Comparison of ENCODE assay signal across 8 cellular contexts in the genomic region with DNA sequence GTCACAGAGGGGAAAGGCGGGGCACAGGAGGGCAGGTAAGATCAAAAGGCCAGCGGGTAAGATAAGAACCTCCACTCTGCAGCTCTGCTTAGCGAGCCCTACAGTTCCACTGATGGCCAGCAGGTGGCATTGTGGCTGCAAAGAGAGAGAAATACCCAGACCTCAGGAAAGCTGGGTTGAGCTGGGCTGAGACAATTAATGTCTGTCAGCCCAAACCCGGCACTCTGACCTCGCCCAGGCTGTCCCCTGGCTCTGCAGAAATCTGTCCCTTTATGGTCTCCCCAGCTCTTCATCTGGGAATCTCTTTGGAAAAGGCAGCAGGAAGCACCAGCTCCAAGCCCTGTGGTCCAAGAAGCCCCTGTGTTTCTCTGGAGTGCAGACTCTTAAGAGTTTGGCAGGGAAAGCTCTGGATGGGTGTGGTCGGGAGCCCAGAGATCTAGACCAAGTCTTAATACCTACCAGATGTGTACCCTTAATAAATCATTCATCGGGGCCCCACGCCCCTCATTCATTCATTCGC. TPM values are rescaled to one million over a fixed set of nuclear protein-coding genes. Genes with fewer than 3 reads are reported as not detected.
A peak's percentile ranks its signal among the peaks of the same experiment; 100 is the strongest.
DNase-seq lines count a peak whose midpoint lies in the region; ATAC-seq and TF ChIP-seq lines count a peak whose summit lies in the region.

No MANE protein-coding gene starts in this region.

- H3K36me3 ChIP-seq in Loucy (ENCODE audit: insufficient read depth, low read length): peaks cover 37% of the 10 kb centered on the region; the same call in 1 of the 2 replicates
- H3K36me3 ChIP-seq in gastrocnemius medialis: peaks cover 0 to 97% of the 10 kb centered on the region in 2 donors

- peaks cover 16% of the 10 kb centered on the region for H3K4me1 ChIP-seq in Loucy (ENCODE audit: insufficient read depth, low read length, poor library complexity, severe bottlenecking)
- peaks cover 51 to 56% of the 10 kb centered on the region in 2 donors for H3K4me1 ChIP-seq in gastrocnemius medialis

- H3K27me3 ChIP-seq in Loucy (ENCODE audit: insufficient read depth, low read length, poor library complexity, severe bottlenecking): no peaks in the 10 kb centered on the region
- H3K27me3 ChIP-seq in gastrocnemius medialis: no peaks in the 10 kb centered on the region

- in situ Hi-C loops in gastrocnemius medialis (cut with MboI; ENCODE audit: low sequenced_read_pairs in 4 of 4): loop anchor here (5.0 to 25.0 kb wide), 4 partner anchors 110 to 260 kb away; no protein-coding TSS in a partner anchor

- no peak overlapping the region for H2AFZ ChIP-seq in Loucy (ENCODE audit: low read length)

- peaks cover 11% of the 10 kb centered on the region for H4K20me1 ChIP-seq in Loucy (ENCODE audit: insufficient read depth, low read length, poor library complexity, severe bottlenecking)

- peak; percentile 81 for ATAC-seq in GM21786 (IDR thresholded peaks at IDR 0.05; ENCODE audit: unreplicated experiment)
- ATAC-seq in left ventricle myocardium superior: peak; percentile 69
- ATAC-seq in gastrocnemius medialis: peak; percentile 65 to 69
- ATAC-seq in GM19397 (IDR thresholded peaks at IDR 0.05; ENCODE audit: unreplicated experiment): no peak

- H3K4me2 ChIP-seq in Loucy (ENCODE audit: low read depth, low read length, poor library complexity, severe bottlenecking): peak overlapping the region; percentile 53

- no peaks in the 10 kb centered on the region for H3K9me2 ChIP-seq in Loucy (replicated peaks; ENCODE audit: low read depth, low read length)

- H3F3A ChIP-seq in Loucy (ENCODE audit: low read depth): no peaks in the 10 kb centered on the region

- TF ChIP-seq POLR2A in gastrocnemius medialis (IDR thresholded peaks at IDR 0.05): no peak

- H3K9me3 ChIP-seq in Loucy (ENCODE audit: insufficient read depth, low read depth, low read length) (no peaks in the 10 kb centered on the region), gastrocnemius medialis (no peaks in the 10 kb centered on the region)

- H3K4me3 ChIP-seq in Loucy (ENCODE audit: low read length, poor library complexity, severe bottlenecking): peak overlapping the region; percentile 22
- no peak overlapping the region for H3K4me3 ChIP-seq in gastrocnemius medialis

- peak overlapping the region; percentile 31 for H3K9ac ChIP-seq in Loucy (ENCODE audit: low read depth, low read length, poor library complexity, severe bottlenecking)

- TF ChIP-seq CTCF in Loucy (conservative IDR thresholded peaks at IDR 0.05; ENCODE audit: low read length) (peak; percentile 97), gastrocnemius medialis (IDR thresholded peaks at IDR 0.05 in 4 of 5, conservative IDR thresholded peaks at IDR 0.05 in 1 of 5) (peak; percentile 94 to 99 (median 97))

- peak overlapping the region; percentile 76 to 99 (median 94) for H3K27ac ChIP-seq in gastrocnemius medialis

- DNase-seq in ELF-1 (ENCODE audit: low read depth, low spot score) (peak; percentile 94), T follicular helper cell (ENCODE audit: low read depth) (peak; percentile 94), left ventricle myocardium superior (peak; percentile 87), gastrocnemius medialis (peak; percentile 66 to 75)
- DNase-seq in activated naive CD8-positive, alpha-beta T cell treated with anti-CD3 and anti-CD28 coated beads, Interleukin-2, amount 50 U/mL, for 16 hours (ENCODE audit: low read depth, low spot score): peak; percentile 78

- intact Hi-C loops in left ventricle myocardium superior (cut with micrococcal nuclease): loop anchor here (5.0 kb wide), 1 partner anchor 102 kb away; no protein-coding TSS in a partner anchor
- intact Hi-C loops in gastrocnemius medialis (cut with DNase I; ENCODE audit: low total_unique reads): loop anchor here (2.0 to 5.0 kb wide), 2 partner anchors 114 to 427 kb away; a partner anchor contains a TSS

- H3K79me2 ChIP-seq in Loucy (ENCODE audit: insufficient read depth, low read length): peaks cover 30% of the 10 kb centered on the region; the same call in 1 of the 2 replicates

RNA-seq across cellular contexts. Expression of a gene that starts 8.3 kb away (rescaled TPM):
- total RNA-seq in left ventricle myocardium superior (322 TPM), gastrocnemius medialis (100 to 1,000 TPM; 239 to 437 (median 395) TPM)

RNA-seq across cellular contexts. Expression of a gene that starts 9.5 kb away (rescaled TPM):
- total RNA-seq in left ventricle myocardium superior: 2.0 TPM
- 1 to 10 TPM; 1.7 to 5.2 (median 2.1) TPM for total RNA-seq in gastrocnemius medialis
